10 cellular contexts compared by ENCODE assay signal in the genomic region with DNA sequence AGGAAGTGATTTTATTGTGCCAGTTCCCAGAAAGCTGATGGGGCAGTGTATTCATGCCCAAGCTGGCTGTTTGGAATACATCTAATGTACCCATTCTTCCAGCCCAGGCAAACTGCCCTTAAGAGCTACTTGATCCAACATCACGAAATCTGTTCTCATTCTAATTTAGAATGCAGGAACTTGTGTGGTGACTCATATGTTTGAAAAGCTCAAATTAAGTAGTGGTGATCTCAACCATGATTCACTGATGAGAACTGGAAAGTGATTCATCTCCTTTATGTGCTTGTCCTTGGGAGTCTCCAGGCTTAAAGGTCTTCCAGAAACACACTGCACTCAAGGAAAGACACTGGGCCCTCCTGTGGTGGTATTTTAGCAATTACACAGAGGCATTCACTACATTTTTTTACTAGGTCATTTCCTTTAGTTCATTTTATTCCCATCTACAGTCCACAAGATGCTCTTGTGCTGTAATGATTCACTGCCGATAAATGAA.
A peak's percentile ranks its signal among the peaks of the same experiment; 100 is the strongest.
DNase-seq lines count a peak whose midpoint lies in the region; ATAC-seq and TF ChIP-seq lines count a peak whose summit lies in the region.
"Had no signal": no experiment of that assay in that cellular context is flagged by ENCODE, and none has a peak within 500 bp of the region (broad histone marks: within the 10 kb centered on the region; RNA-seq: fewer than 3 reads in every experiment).

No MANE protein-coding gene starts in this region.

- no peaks in the 10 kb centered on the region for H3K36me3 ChIP-seq in thoracic aorta

- no peaks in the 10 kb centered on the region for H3K27me3 ChIP-seq in thoracic aorta (replicated peaks; ENCODE audit: insufficient read depth)

- peak overlapping the region; percentile 41 to 50 for H3K27ac ChIP-seq in thoracic aorta
- H3K27ac ChIP-seq: parathyroid adenoma had no signal

- no peaks in the 10 kb centered on the region for H3K9me3 ChIP-seq in thoracic aorta

- H3K4me3 ChIP-seq in thoracic aorta = no peak overlapping the region

- peaks cover 3 to 17% of the 10 kb centered on the region in 2 donors for H3K4me1 ChIP-seq in thoracic aorta (ENCODE audit: control insufficient read depth in 1 of 2, low read depth in 2 of 2)
- H3K4me1 ChIP-seq: parathyroid adenoma had no signal

- peak; percentile 41 for TF ChIP-seq CTCF in thoracic aorta (IDR thresholded peaks at IDR 0.05)

- peak; percentile 2 for DNase-seq in activated CD4-positive, alpha-beta T cell treated with anti-CD3 and anti-CD28 coated beads for 48 hours
- DNase-seq in activated CD4-positive, alpha-beta T cell treated with anti-CD3 and anti-CD28 coated beads, Interleukin-2, amount 50 U/mL, for 4 hours = no peak
- DNase-seq in SW 1271 (lab: John Stamatoyannopoulos, UW) (peak; percentile 90 to 97), hepatic stellate cell (ENCODE audit: low spot score) (peak; percentile 90), thoracic aorta (ENCODE audit: low spot score) (peak; percentile 9)
- DNase-seq: CD8-positive, alpha-beta T cell had no signal

- peak; percentile 100 for ATAC-seq in thoracic aorta (ENCODE audit: insufficient number of reproducible peaks, low FRiP score, low read depth)
- no peak for ATAC-seq in HG03457 (IDR thresholded peaks at IDR 0.05; ENCODE audit: unreplicated experiment)
- ATAC-seq in HG03095 (IDR thresholded peaks at IDR 0.05; ENCODE audit: unreplicated experiment) = no peak
- no peak for ATAC-seq in HG02970 (IDR thresholded peaks at IDR 0.05; ENCODE audit: low FRiP score, unreplicated experiment)
- ATAC-seq: CD8-positive, alpha-beta T cell had no signal

Comparison
In these comparisons a context has a peak if more than half of its experiments do, and no peak if none do; other contexts are left out.
1. DNase-seq: peak in activated CD4-positive, alpha-beta T cell treated with anti-CD3 and anti-CD28 coated beads for 48 hours (single experiment), SW 1271 (2 of 2), hepatic stellate cell (single experiment) and thoracic aorta (single experiment); none in activated CD4-positive, alpha-beta T cell treated with anti-CD3 and anti-CD28 coated beads, Interleukin-2, amount 50 U/mL, for 4 hours (0 of 2).